ENCODE assay signal across 18 cellular contexts in genomic region chr3:182178488-182179200, GRCh38.
A peak's percentile ranks its signal among the peaks of the same experiment; 100 is the strongest.
DNase-seq lines count a peak whose midpoint lies in the region; TF ChIP-seq lines count a peak whose summit lies in the region.
"Had no signal": no experiment of that assay in that cellular context is flagged by ENCODE, and none has a peak within 500 bp of the region (broad histone marks: within the 10 kb centered on the region; RNA-seq: fewer than 3 reads in every experiment).

No MANE protein-coding gene starts in this region.

- H3K4me3 ChIP-seq in SK-N-MC (peak overlapping the region; percentile 51), mesendoderm (ENCODE audit: low read length) (no peak overlapping the region)
- H3K4me3 ChIP-seq: BLaER1, GM12878, GM23248 had no signal

- no peak overlapping the region for H4K91ac ChIP-seq in H9 (ENCODE audit: insufficient read length, low read depth, low read length)

- no peak overlapping the region for H3K27ac Mint-ChIP-seq in H9
- H3K27ac Mint-ChIP-seq: B cell; CD4-positive, CD25-positive, alpha-beta regulatory T cell; CD8-positive, alpha-beta T cell had no signal

- H3K79me2 ChIP-seq in mesendoderm (ENCODE audit: control insufficient read depth, insufficient read depth, low read length) (no peaks in the 10 kb centered on the region), H9 (ENCODE audit: insufficient read depth, low read length) (no peaks in the 10 kb centered on the region)

- H3K36me3 ChIP-seq in SK-N-MC (ENCODE audit: insufficient read depth, low read length) (no peaks in the 10 kb centered on the region), mesendoderm (ENCODE audit: control insufficient read depth, insufficient read depth, low read length) (no peaks in the 10 kb centered on the region)
- H3K36me3 ChIP-seq: BLaER1 had no signal

- no peaks in the 10 kb centered on the region; a peak in 1 of 7 replicates for H3K36me3 Mint-ChIP-seq in H9 (ENCODE audit: insufficient read depth in 1 of 3, low read depth in 3 of 3)
- H3K36me3 Mint-ChIP-seq: CD4-positive, CD25-positive, alpha-beta regulatory T cell; CD8-positive, alpha-beta T cell had no signal

- H3K18ac ChIP-seq in mesendoderm (ENCODE audit: low read length) (no peak overlapping the region), H9 (ENCODE audit: insufficient read length, low read depth, low read length) (no peak overlapping the region)

- H3K4me1 ChIP-seq in mesendoderm (ENCODE audit: control insufficient read depth, low read depth, low read length) (peaks cover 11% of the 10 kb centered on the region), H9 (ENCODE audit: insufficient read depth, low read length) (peaks cover under 1% of the 10 kb centered on the region; the same call in 1 of the 2 replicates)

- H3K79me1 ChIP-seq in mesendoderm (ENCODE audit: low read length) (no peaks in the 10 kb centered on the region), H9 (ENCODE audit: insufficient read depth, low read depth, low read length, poor library complexity, severe bottlenecking) (no peaks in the 10 kb centered on the region)

- H2BK120ac ChIP-seq in mesendoderm (ENCODE audit: low read depth, low read length) (no peak overlapping the region), H9 (ENCODE audit: low read depth, low read length, poor library complexity, severe bottlenecking) (no peak overlapping the region)

- no peak overlapping the region for H3T11ph ChIP-seq in H9 (ENCODE audit: low read length)

- no peaks in the 10 kb centered on the region for H3K27me3 ChIP-seq in mesendoderm (ENCODE audit: insufficient read depth, low read length, poor library complexity)
- no peaks in the 10 kb centered on the region for H3K27me3 ChIP-seq in H9 (ENCODE audit: insufficient read depth, low read length)
- H3K27me3 ChIP-seq: BLaER1 had no signal

- H3K56ac ChIP-seq in mesendoderm (ENCODE audit: low read length) (no peak overlapping the region), H9 (ENCODE audit: insufficient read length, low read depth, low read length) (no peak overlapping the region)

- no peaks in the 10 kb centered on the region for H3K27me3 Mint-ChIP-seq in H9 (ENCODE audit: low read depth)
- H3K27me3 Mint-ChIP-seq: B cell; CD4-positive, CD25-positive, alpha-beta regulatory T cell had no signal

- H2BK12ac ChIP-seq in H9 (ENCODE audit: insufficient read length, low read depth, low read length) = no peak overlapping the region

- H4K20me1 ChIP-seq in H9 (ENCODE audit: control insufficient read depth, insufficient read depth, insufficient read length) = no peaks in the 10 kb centered on the region
- H4K20me1 ChIP-seq: BLaER1 had no signal

- H4K8ac ChIP-seq in mesendoderm (ENCODE audit: low read depth, low read length) (no peak overlapping the region), H9 (replicated peaks; ENCODE audit: insufficient read length, low read depth, low read length) (no peak overlapping the region)

- H3K23ac ChIP-seq in mesendoderm (ENCODE audit: low read length) = no peak overlapping the region
- no peak overlapping the region for H3K23ac ChIP-seq in H9 (ENCODE audit: insufficient read length, low read depth, low read length)

- H3K9me3 ChIP-seq in SK-N-MC (ENCODE audit: low read depth, low read length) = no peaks in the 10 kb centered on the region
- H3K9me3 ChIP-seq in H9 (ENCODE audit: control insufficient read depth, low read depth, low read length) = no peaks in the 10 kb centered on the region
- H3K9me3 ChIP-seq: BLaER1 had no signal

- no CpG with 5 or more reads among the region's 5 CpGs for WGBS in mesendoderm (ENCODE audit: extremely low coverage, insufficient coverage, low lambda C conversion rate)
- WGBS in H9 (ENCODE audit: extremely low coverage, insufficient read length, low lambda C conversion rate) = no CpG with 5 or more reads among the region's 5 CpGs

- H3K4me2 ChIP-seq in mesendoderm (ENCODE audit: low read length) (no peak overlapping the region), H9 (ENCODE audit: insufficient read depth, insufficient read length, low read length) (no peak overlapping the region)
- H3K4me2 ChIP-seq: BLaER1 had no signal

- H3K23me2 ChIP-seq in H9 (ENCODE audit: insufficient read length, low read depth, low read length, poor library complexity, severe bottlenecking) = no peaks in the 10 kb centered on the region

- no peak overlapping the region for H2AK5ac ChIP-seq in mesendoderm (ENCODE audit: low read length)
- H2AK5ac ChIP-seq in H9 (ENCODE audit: insufficient read length, low read length) = no peak overlapping the region

- peak overlapping the region; percentile 36 for H2BK15ac ChIP-seq in mesendoderm (replicated peaks; ENCODE audit: low read depth)
- H2BK15ac ChIP-seq in H9 (ENCODE audit: low read depth, low read length) = no peak overlapping the region

- DNase-seq in SK-N-MC (ENCODE audit: low read depth, low spot score) = peak; percentile 93
- DNase-seq in epithelial cell of prostate (ENCODE audit: low read depth, low spot score) = no peak
- no peak for DNase-seq in mesendoderm
- DNase-seq in germinal center (ENCODE audit: low spot score) = no peak
- DNase-seq in NCI-H526 (lab: John Stamatoyannopoulos, UW) = no peak
- DNase-seq in stimulated activated CD4-positive, alpha-beta T cell treated with anti-CD3 and anti-CD28 coated beads, Interleukin-4, amount 100 ng/mL, for 4 hours = no peak
- no peak for DNase-seq in H9
- DNase-seq: CD4-positive, CD25-positive, alpha-beta regulatory T cell; CD8-positive, alpha-beta T cell; DMS 273 treated with DMSO at 0.1 percent for 48 hours; EL; GDM1; GM23248; HCEC 1CT had no signal

- H4K5ac ChIP-seq in mesendoderm (ENCODE audit: low read length) (no peak overlapping the region), H9 (ENCODE audit: insufficient read length, low read depth, low read length) (no peak overlapping the region)

- H3K4me3 Mint-ChIP-seq in H9 = no peak overlapping the region
- H3K4me3 Mint-ChIP-seq: B cell; CD4-positive, CD25-positive, alpha-beta regulatory T cell; CD8-positive, alpha-beta T cell had no signal

- H3K27ac ChIP-seq in SK-N-MC (peak overlapping the region; percentile 77), epithelial cell of prostate (peak overlapping the region; percentile 34), mesendoderm (ENCODE audit: low read depth, low read length) (no peak overlapping the region), H9 (ENCODE audit: insufficient read length, low read depth, low read length) (no peak overlapping the region)
- H3K27ac ChIP-seq: BLaER1, C4-2B, GM23248 had no signal

- no peak overlapping the region for H3K14ac ChIP-seq in H9 (ENCODE audit: insufficient read depth, low read length)

- no peak overlapping the region for H2BK5ac ChIP-seq in mesendoderm (ENCODE audit: low read length)
- H2BK5ac ChIP-seq in H9 (ENCODE audit: insufficient read length, low read length) = no peak overlapping the region

- H3K9ac ChIP-seq in SK-N-MC (ENCODE audit: insufficient read length) (no peak overlapping the region), mesendoderm (ENCODE audit: low read length) (no peak overlapping the region), H9 (ENCODE audit: extremely low read depth, insufficient read length, low read length) (no peak overlapping the region)
- H3K9ac ChIP-seq: BLaER1, GM23248 had no signal

- H2BK20ac ChIP-seq in H9 (ENCODE audit: low read depth, low read length, poor library complexity, severe bottlenecking) = no peak overlapping the region

- no peak for TF ChIP-seq CTCF in H9 (conservative IDR thresholded peaks at IDR 0.05)

- H3K9me3 Mint-ChIP-seq in H9 = no peaks in the 10 kb centered on the region
- H3K9me3 Mint-ChIP-seq: CD8-positive, alpha-beta T cell had no signal

- H2AFZ ChIP-seq in H9 (ENCODE audit: low read length) = no peak overlapping the region
- H2AFZ ChIP-seq: GM23248 had no signal

- H3K4ac ChIP-seq in mesendoderm (ENCODE audit: low read depth, low read length) = no peak overlapping the region
- no peak overlapping the region for H3K4ac ChIP-seq in H9 (ENCODE audit: low read depth, low read length)

- H3K4me1 Mint-ChIP-seq in H9 = peaks cover 38 to 45% of the 10 kb centered on the region in 2 experiments
- H3K4me1 Mint-ChIP-seq: B cell; CD4-positive, CD25-positive, alpha-beta regulatory T cell had no signal

Comparison
In these comparisons a context has a peak if more than half of its experiments do, and no peak if none do; other contexts are left out.
1. H3K27ac ChIP-seq: peak in SK-N-MC (single experiment) and epithelial cell of prostate (single experiment); none in mesendoderm (single experiment) and H9 (single experiment).